Comparison of ENCODE assay signal across 8 cellular contexts in the genomic region with DNA sequence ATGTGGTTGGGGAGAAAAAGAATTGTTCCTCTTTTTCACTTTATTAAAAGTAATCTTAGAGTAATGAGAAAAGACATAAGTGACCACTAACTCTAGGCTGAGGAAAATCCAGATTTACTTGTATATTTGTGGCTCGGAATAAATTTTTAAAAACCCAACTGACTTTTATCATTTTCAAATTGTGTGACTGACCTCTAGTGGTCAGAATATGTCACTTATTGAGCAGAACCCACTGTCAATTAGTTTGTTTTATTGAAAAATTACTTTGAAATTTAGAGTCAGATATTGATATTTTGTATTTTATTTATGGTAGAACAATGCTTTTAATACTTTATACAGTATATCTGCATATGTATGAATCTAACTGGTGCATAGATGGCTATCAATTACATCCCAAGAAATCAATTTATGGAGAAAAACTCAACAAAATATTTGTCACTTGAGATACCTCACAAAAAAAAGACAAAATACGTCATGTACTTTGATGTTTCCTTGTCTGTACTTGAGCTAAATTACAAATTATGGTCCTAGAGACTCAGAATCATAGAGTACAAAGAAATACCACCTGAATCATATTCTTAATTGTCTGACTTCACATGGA.
DNase-seq lines count a peak whose midpoint lies in the region; ATAC-seq, FAIRE-seq and TF ChIP-seq lines count a peak whose summit lies in the region.

No MANE protein-coding gene starts in this region.

- no peaks in the 10 kb centered on the region for H3K4me1 ChIP-seq in kidney (ENCODE audit: control insufficient read depth in 1 of 2, insufficient read depth in 1 of 2, low read depth in 1 of 2, low read length in 2 of 2)

- intact Hi-C loops in kidney (cut with DNase I): loop anchor here (5.0 kb wide), 1 partner anchor 299 kb away; no protein-coding TSS in a partner anchor

- DNase-seq in COLO829 (ENCODE audit: low spot score) (peak; percentile 17), HFF-Myc (ENCODE audit: extremely low read depth, low read depth) (peak; percentile 1), kidney (no peak)
- no peak for DNase-seq in stimulated activated CD4-positive, alpha-beta T cell treated with anti-CD3 and anti-CD28 coated beads, Interleukin-1b, Interleukin-23, amount 100 ng/mL, for 48 hours

- H3K9me3 ChIP-seq in kidney (ENCODE audit: control insufficient read depth in 1 of 2, low read length in 2 of 2): no peaks in the 10 kb centered on the region

- no peak overlapping the region for H3K4me3 ChIP-seq in HFF-Myc (replicated peaks; ENCODE audit: low read depth, low read length)
- H3K4me3 ChIP-seq in WI38 (ENCODE audit: low read depth, low read length): no peak overlapping the region
- no peak overlapping the region for H3K4me3 ChIP-seq in kidney (ENCODE audit: low read length in 2 of 2)

- peak; percentile 36 for TF ChIP-seq CTCF in HFF-Myc (IDR thresholded peaks at IDR 0.05; ENCODE audit: low read depth, low read length, missing control alignments)
- TF ChIP-seq CTCF in WI38 (IDR thresholded peaks at IDR 0.05; ENCODE audit: low read depth, low read length): peak; percentile 16; the same call in 1 of the 2 replicates
- TF ChIP-seq CTCF in kidney (IDR thresholded peaks at IDR 0.05; ENCODE audit: borderline replicate concordance, extremely low read depth, insufficient read depth): peak; percentile 68

- ATAC-seq in HG03280 (IDR thresholded peaks at IDR 0.05; ENCODE audit: unreplicated experiment) (no peak), HG03196 (IDR thresholded peaks at IDR 0.05; ENCODE audit: unreplicated experiment) (no peak), HG03095 (IDR thresholded peaks at IDR 0.05; ENCODE audit: unreplicated experiment) (no peak)

- H3K9ac ChIP-seq in kidney (ENCODE audit: low read length in 2 of 2): no peak overlapping the region

- H3K27ac ChIP-seq in kidney (ENCODE audit: low read depth in 2 of 2, low read length in 2 of 2): no peak overlapping the region

- peak; percentile 62 for FAIRE-seq in kidney (lab: Jason Lieb, UNC)

- H3K36me3 ChIP-seq in kidney (ENCODE audit: control insufficient read depth in 1 of 2, insufficient read depth in 2 of 2, low read length in 2 of 2): no peaks in the 10 kb centered on the region

Comparison
In these comparisons a context has a peak if more than half of its experiments do, and no peak if none do; other contexts are left out.
1. DNase-seq: peak in COLO829 (single experiment) and HFF-Myc (single experiment); none in kidney (single experiment) and stimulated activated CD4-positive, alpha-beta T cell treated with anti-CD3 and anti-CD28 coated beads, Interleukin-1b, Interleukin-23, amount 100 ng/mL, for 48 hours (single experiment).
2. CTCF ChIP-seq: peak in every context shown above with its lines; median percentile 68 in kidney; 36 in HFF-Myc; 16 in WI38.